In the genomic region with DNA sequence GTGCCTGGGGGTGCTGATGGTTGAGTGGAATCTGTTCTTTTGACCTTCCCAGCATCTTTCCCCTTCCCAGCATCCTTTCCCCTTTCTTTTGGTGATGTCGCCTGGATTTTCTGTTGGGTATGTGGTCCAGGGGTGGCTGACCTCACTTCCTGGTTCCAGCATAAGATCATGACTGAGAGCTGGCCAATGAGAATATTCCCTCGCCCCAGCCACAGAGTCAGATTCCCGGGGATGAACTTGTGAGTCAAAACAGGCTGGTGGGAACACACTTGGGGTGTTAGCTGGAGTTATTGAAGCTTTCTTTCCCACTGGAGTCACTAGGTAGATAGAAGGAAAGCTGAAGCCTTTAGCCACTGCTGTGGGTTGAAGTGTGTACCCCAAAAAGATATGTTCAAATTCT, we compare ENCODE assay signal across 19 cellular contexts. TPM values are rescaled to one million over a fixed set of nuclear protein-coding genes. Genes with fewer than 3 reads are reported as not detected.
DNase-seq lines count a peak whose midpoint lies in the region; ATAC-seq, FAIRE-seq and TF ChIP-seq lines count a peak whose summit lies in the region.
"Had no signal": no experiment of that assay in that cellular context is flagged by ENCODE, and none has a peak within 500 bp of the region (broad histone marks: within the 10 kb centered on the region; RNA-seq: fewer than 3 reads in every experiment).

No MANE protein-coding gene starts in this region.

- H2AFZ ChIP-seq in K562 (ENCODE audit: low read depth, low read length): no peak overlapping the region

- H3K36me3 ChIP-seq in K562 (ENCODE audit: control insufficient read depth, insufficient read depth, low read length): no peaks in the 10 kb centered on the region
- H3K36me3 ChIP-seq in heart right ventricle: no peaks in the 10 kb centered on the region
- H3K36me3 ChIP-seq: left lung, suprapubic skin had no signal

- H3K4me2 ChIP-seq in K562 (ENCODE audit: insufficient read depth, low read length): no peak overlapping the region

- no peaks in the 10 kb centered on the region for H3K79me2 ChIP-seq in K562 (ENCODE audit: control insufficient read depth, insufficient read depth, low read length)

- CTCF ChIA-PET in K562 (lab: Yijun Ruan, JAX; ENCODE audit: low intra/inter-chr PET ratio): no interaction called here

- peak; percentile 48 for FAIRE-seq in K562 (lab: Jason Lieb, UNC)

- H3K27me3 ChIP-seq in K562 (ENCODE audit: control insufficient read depth in 2 of 2, insufficient read depth in 2 of 2, low read length in 2 of 2): no peaks in the 10 kb centered on the region
- H3K27me3 ChIP-seq in heart right ventricle: no peaks in the 10 kb centered on the region
- H3K27me3 ChIP-seq: left lung, suprapubic skin had no signal

- ATAC-seq in K562: no peak
- ATAC-seq in heart right ventricle: no peak
- no peak for ATAC-seq in esophagus mucosa
- ATAC-seq: left lung, mucosa of descending colon had no signal

- no peaks in the 10 kb centered on the region for H3K9me3 Mint-ChIP-seq in nephron
- H3K9me3 Mint-ChIP-seq: activated T-helper 2 cell treated with anti-CD3 and anti-CD28 coated beads, Interferon-gamma antibody, Interleukin-2, Interleukin-4, amounts not matched to agents 10 μg/mL and 5 μg/mL and 100 μg/mL, durations not matched to agents 14 hours and 24 hours and 36 hours; H9 had no signal

- no peak for TF ChIP-seq CTCF in AG10803 (conservative IDR thresholded peaks at IDR 0.05; ENCODE audit: low read length)
- no peak for TF ChIP-seq CTCF in K562 (IDR thresholded peaks at IDR 0.05 in 2 of 3, conservative IDR thresholded peaks at IDR 0.05 in 1 of 3; ENCODE audit: insufficient read depth in 2 of 3, low read depth in 1 of 3, low read length in 3 of 3)
- no peak for TF ChIP-seq CTCF in nephron (IDR thresholded peaks at IDR 0.05; ENCODE audit: unreplicated experiment in 3 of 3)
- no peak for TF ChIP-seq CTCF in heart right ventricle (IDR thresholded peaks at IDR 0.05)

- no peak for TF ChIP-seq EP300 in K562 (IDR thresholded peaks at IDR 0.05; ENCODE audit: low read length)

- H3K9ac ChIP-seq in K562 (ENCODE audit: insufficient read depth in 1 of 2, low read depth in 2 of 2, low read length in 2 of 2): no peak overlapping the region; a peak in 1 of 4 replicates

- POLR2A ChIA-PET in K562 (lab: Yijun Ruan, JAX): interaction anchor here (1.9 kb wide), 1 partner anchor 9 kb away, joined by 13 read pairs; no protein-coding TSS in a partner anchor

- H3K36me3 Mint-ChIP-seq in nephron (ENCODE audit: low read depth): no peaks in the 10 kb centered on the region

- H4K20me1 ChIP-seq in K562 (replicated peaks; ENCODE audit: control insufficient read depth, insufficient read depth, low read length): no peaks in the 10 kb centered on the region

- in situ Hi-C loops in K562 (cut with MboI): no loop called here

- DNase-seq in AG10803 (ENCODE audit: low read depth) (peak; percentile 31), EH (ENCODE audit: low read depth) (peak; percentile 71), K562 (ENCODE audit: extremely low read depth in 1 of 4, low spot score in 3 of 4) (no peak), heart right ventricle (no peak), NCI-H1694 treated with DMSO at 0.1 percent for 48 hours (lab: John Stamatoyannopoulos, UW) (no peak)
- DNase-seq in activated CD4-positive, alpha-beta T cell treated with anti-CD3 and anti-CD28 coated beads, Interleukin-2, amount 50 U/mL, for 4 hours: no peak
- DNase-seq: Caco-2; H9; left lung; NCI-H1694; NCI-H774; occipital lobe; stimulated activated CD4-positive, alpha-beta T cell treated with anti-CD3 and anti-CD28 coated beads, Interleukin-15, amount 100 ng/mL, for 24 hours; T-helper 9 cell had no signal

- intact Hi-C loops in K562 (cut with micrococcal nuclease): no loop called here
- intact Hi-C loops in heart right ventricle (cut with DNase I): no loop called here

- peaks cover 11% of the 10 kb centered on the region for H3K27me3 Mint-ChIP-seq in nephron (ENCODE audit: low read depth)

- H3K9me3 ChIP-seq in K562 (replicated peaks; ENCODE audit: control insufficient read depth, insufficient read depth, low read depth, low read length) (no peaks in the 10 kb centered on the region), heart right ventricle (no peaks in the 10 kb centered on the region)
- H3K9me3 ChIP-seq: Caco-2, left lung, mucosa of descending colon, suprapubic skin had no signal

- H3K4me3 ChIP-seq in AG10803 (ENCODE audit: low read length): no peak overlapping the region
- H3K4me3 ChIP-seq in K562: no peak overlapping the region
- H3K4me3 ChIP-seq in heart right ventricle: no peak overlapping the region
- H3K4me3 ChIP-seq: left lung, mucosa of descending colon, suprapubic skin had no signal

- 84% methylated on average over 3 of the region's 3 CpGs for WGBS in K562 (ENCODE audit: insufficient coverage, low coverage, missing lambda C conversion rate)
- WGBS in heart right ventricle, 2 donors: 95 to 98% methylated on average over 3 of the region's 3 CpGs

- peak overlapping the region; percentile 52 to 88 (median 87) for H3K27ac Mint-ChIP-seq in nephron
- H3K27ac Mint-ChIP-seq: H9 had no signal

- BruUV-seq in K562 (replicated peaks; lab: Mats Ljungman, UMichigan): no TSS peak

- peaks cover under 1% of the 10 kb centered on the region for H3K9me1 ChIP-seq in K562 (ENCODE audit: control insufficient read depth, insufficient read depth, low read length)

- H3K4me1 ChIP-seq in K562 (replicated peaks in 1 of 2; ENCODE audit: control insufficient read depth in 2 of 2, insufficient read depth in 2 of 2, low read length in 2 of 2) (peaks cover 51 to 63% of the 10 kb centered on the region in 2 experiments), heart right ventricle (peaks cover 0 to 47% (median 21%) of the 10 kb centered on the region in 9 donors)

- H3K27ac ChIP-seq in K562 (ENCODE audit: extremely low read depth, low read depth, low read length) (no peak overlapping the region), heart right ventricle (no peak overlapping the region)
- H3K27ac ChIP-seq: left lung, suprapubic skin had no signal

- H3K4me3 Mint-ChIP-seq in nephron: peak overlapping the region in 1 of 3 experiments; percentile 20
- H3K4me3 Mint-ChIP-seq: H9 had no signal

- no peak for TF ChIP-seq RAD21 in K562 (CRISPR knock-in tag; conservative IDR thresholded peaks at IDR 0.05 in 1 of 2, IDR thresholded peaks at IDR 0.05 in 1 of 2)

- peaks cover 56% of the 10 kb centered on the region for H3K4me1 Mint-ChIP-seq in nephron

- no peak for TF ChIP-seq POLR2A in K562 (conservative IDR thresholded peaks at IDR 0.05)

TF ChIP-seq in K562, 482 proteins besides CTCF, POLR2A, EP300 and RAD21:
- no peak for TF ChIP-seq TAF1 (IDR thresholded peaks at IDR 0.05; ENCODE audit: control insufficient read depth, extremely low read depth, insufficient read depth, low read length, severe bottlenecking)
- TF ChIP-seq, protein P1, sequence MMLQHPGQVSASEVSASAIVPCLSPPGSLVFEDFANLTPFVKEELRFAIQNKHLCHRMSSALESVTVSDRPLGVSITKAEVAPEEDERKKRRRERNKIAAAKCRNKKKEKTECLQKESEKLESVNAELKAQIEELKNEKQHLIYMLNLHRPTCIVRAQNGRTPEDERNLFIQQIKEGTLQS (IDR thresholded peaks at IDR 0.05): 0 out of 2 replicates have a peak, but pooled peaks have one; percentile 21
- TF ChIP-seq, protein P1 (CRISPR knock-in tag; conservative IDR thresholded peaks at IDR 0.05): no peak

RNA-seq across cellular contexts. Expression of a gene that starts 28.0 kb away (rescaled TPM):
- 0.77 and 2.2 TPM in 2 replicates for total RNA-seq in K562 (2011; cell fraction: chromatin; rRNA removed; ENCODE audit: low replicate concordance)
- total RNA-seq in K562 (2011; cell fraction: nucleolus; rRNA removed): 1.4 and 1.5 TPM in 2 replicates
- 0.99 and 1.5 TPM in 2 replicates for total RNA-seq in K562 (2011; cell fraction: nucleoplasm; rRNA removed)
- 0.86 and 1.4 TPM in 2 replicates for total RNA-seq in K562 (2014; rRNA removed)
- 0.45 and 0.51 TPM in 2 replicates for total RNA-seq in K562 (2014; rRNA removed; fragmentation: Illumina TruSeq; extraction: Trizol)
- 1.4 and 1.6 TPM in 2 replicates for total RNA-seq in K562 (2015; rRNA removed; fragmentation: Illumina TruSeq; extraction: Trizol)
- total RNA-seq in K562 (2021): 2.9 and 3.1 TPM in 2 replicates
- polyA plus RNA-seq in K562 (2011; rRNA removed): 0.31 and 0.57 TPM in 2 replicates
- polyA plus RNA-seq in K562 (2011; cell fraction: cytosol; rRNA removed): 0.34 and 0.51 TPM in 2 replicates
- polyA plus RNA-seq in K562 (2011; cell fraction: nucleus; rRNA removed): 0.77 and 1.00 TPM in 2 replicates
- 2.4 and 4.6 TPM in 2 replicates for polyA plus RNA-seq in K562 (2012)
- polyA plus RNA-seq in K562 (2014; fragmentation: Illumina TruSeq; extraction: Trizol): 0.80 and 0.86 TPM in 2 replicates
- polyA plus RNA-seq in K562 (2014; fragmentation: Nextera tagmentation; extraction: Ambion mirVana): under 1 TPM; 0.04 to 0.07 TPM
- polyA plus RNA-seq in K562 (2014; rRNA removed): 0.88 and 0.91 TPM in 2 replicates
- 0.35 and 0.51 TPM in 2 replicates for polyA minus RNA-seq in K562 (2011; rRNA and poly(A)+ RNA removed)
- polyA minus RNA-seq in K562 (2011; cell fraction: cytosol; rRNA and poly(A)+ RNA removed): 0.76 and 1.3 TPM in 2 replicates
- polyA minus RNA-seq in K562 (2011; cell fraction: nucleus; rRNA and poly(A)+ RNA removed): 1.1 and 1.4 TPM in 2 replicates
- total RNA-seq in heart right ventricle: 100 to 1,000 TPM in 1 of 10 donors, 10 to 100 TPM in 9; 29.7 to 182 (median 60.3) TPM
- 10 to 100 TPM; 16.5 to 24.0 TPM for polyA plus RNA-seq in heart right ventricle
- total RNA-seq in esophagus mucosa: 166 TPM

Comparison
In these comparisons a context has a peak if more than half of its experiments do, and no peak if none do; other contexts are left out.
1. DNase-seq: peak in AG10803 (single experiment) and EH (single experiment); none in K562 (0 of 4), heart right ventricle (0 of 2), activated CD4-positive, alpha-beta T cell treated with anti-CD3 and anti-CD28 coated beads, Interleukin-2, amount 50 U/mL, for 4 hours (0 of 2) and NCI-H1694 treated with DMSO at 0.1 percent for 48 hours (single experiment).
2. RNA of a gene that starts 28.0 kb away (total RNA-seq): 166 TPM in esophagus mucosa (single experiment) and 29.7 to 182 TPM in heart right ventricle; 0.45 to 3.1 TPM in K562; every median in the first group is over 4 times any median in the second.